In genomic region chr22:38417252-38418060, GRCh38 we compare ENCODE assay signal across 25 cellular contexts. TPM values are rescaled to one million over a fixed set of nuclear protein-coding genes. Genes with fewer than 3 reads are reported as not detected.
A peak's percentile ranks its signal among the peaks of the same experiment; 100 is the strongest.
DNase-seq lines count a peak whose midpoint lies in the region; ATAC-seq, FAIRE-seq and TF ChIP-seq lines count a peak whose summit lies in the region.
"Had no signal": no experiment of that assay in that cellular context is flagged by ENCODE, and none has a peak within 500 bp of the region (broad histone marks: within the 10 kb centered on the region; RNA-seq: fewer than 3 reads in every experiment).

No MANE protein-coding gene starts in this region.

- POLR2A ChIA-PET in HepG2 (lab: Yijun Ruan, JAX): no interaction called here

- ATAC-seq in right lobe of liver: no peak
- no peak for ATAC-seq in HepG2
- ATAC-seq in omental fat pad (ENCODE audit: low FRiP score): no peak
- ATAC-seq: SK-N-SH treated with all-trans-retinoic acid at 6 μM for 48 hours had no signal

- H3K4me3 Mint-ChIP-seq in endodermal cell: no peak overlapping the region
- H3K4me3 Mint-ChIP-seq in immature natural killer cell: no peak overlapping the region
- H3K4me3 Mint-ChIP-seq: activated B cell treated with CpG ODN at 0.5 μM for 24 hours; activated CD4-positive, alpha-beta memory T cell treated with anti-CD3 and anti-CD28 coated beads, Interleukin-2, amount 10 ng/mL, durations not matched to agents 7 days and 5 days; CD14-positive monocyte; nephron progenitor cell had no signal

- H3K4me3 ChIP-seq in right lobe of liver (no peak overlapping the region), HepG2 (replicated peaks in 1 of 3; ENCODE audit: insufficient read depth in 1 of 3, low read depth in 2 of 3, low read length in 3 of 3) (no peak overlapping the region), endodermal cell (ENCODE audit: low read length) (no peak overlapping the region)
- H3K4me3 ChIP-seq: vagina had no signal

- TF ChIP-seq EP300 in HepG2 (IDR thresholded peaks at IDR 0.05; ENCODE audit: low read depth in 2 of 2, low read length in 2 of 2) (no peak), HepG2 (CRISPR knock-in tag; IDR thresholded peaks at IDR 0.05; ENCODE audit: borderline replicate concordance) (no peak)

- in situ Hi-C loops in HepG2 (cut with HindIII; ENCODE audit: extremely low pct_ligation_motif_present, low pct_unique_long_range_greater_than_20kb): no loop called here

- BruUV-seq in HepG2 (replicated peaks; lab: Mats Ljungman, UMichigan): no TSS peak

- no peak overlapping the region for H3K9ac ChIP-seq in HepG2 (ENCODE audit: insufficient read depth, low read depth, low read length)
- no peak overlapping the region for H3K9ac ChIP-seq in endodermal cell (ENCODE audit: extremely low read depth, low read length, poor library complexity, severe bottlenecking)

- H3K27ac ChIP-seq in right lobe of liver: no peak overlapping the region
- H3K27ac ChIP-seq in HepG2 (ENCODE audit: extremely low read length, insufficient read depth, low read length): no peak overlapping the region
- no peak overlapping the region for H3K27ac ChIP-seq in endodermal cell (ENCODE audit: low read depth, low read length)
- H3K27ac ChIP-seq: vagina had no signal

- H3K4me1 ChIP-seq in right lobe of liver (peaks cover 0 to 18% (median 4%) of the 10 kb centered on the region in 4 donors), HepG2 (ENCODE audit: insufficient read depth, low read length) (peaks cover 32% of the 10 kb centered on the region), endodermal cell (ENCODE audit: control insufficient read depth, insufficient read depth, low read length) (no peaks in the 10 kb centered on the region)

- TF ChIP-seq POLR2A in right lobe of liver (IDR thresholded peaks at IDR 0.05): no peak
- no peak for TF ChIP-seq POLR2A in HepG2 (IDR thresholded peaks at IDR 0.05; ENCODE audit: insufficient read depth in 1 of 2, low read depth in 2 of 2, low read length in 2 of 2)

- TF ChIP-seq CTCF in right lobe of liver (IDR thresholded peaks at IDR 0.05) (no peak), HepG2 (CRISPR knock-in tag; IDR thresholded peaks at IDR 0.05) (no peak), endodermal cell (conservative IDR thresholded peaks at IDR 0.05) (no peak), omental fat pad (IDR thresholded peaks at IDR 0.05) (no peak)

- no peaks in the 10 kb centered on the region for H3K36me3 ChIP-seq in right lobe of liver
- no peaks in the 10 kb centered on the region for H3K36me3 ChIP-seq in HepG2 (replicated peaks in 1 of 2; ENCODE audit: control insufficient read depth in 1 of 2, insufficient read depth in 2 of 2, low read length in 2 of 2)
- H3K36me3 ChIP-seq in endodermal cell (ENCODE audit: control insufficient read depth, insufficient read depth, low read length): no peaks in the 10 kb centered on the region
- H3K36me3 ChIP-seq: vagina had no signal

- FAIRE-seq in HepG2 (lab: Jason Lieb, UNC) (no peak), frontal cortex (lab: Jason Lieb, UNC) (no peak)
- FAIRE-seq: G401.6 had no signal

- no peak for TF ChIP-seq RAD21 in HepG2 (CRISPR knock-in tag; IDR thresholded peaks at IDR 0.05)

- H3K27me3 ChIP-seq in right lobe of liver (no peaks in the 10 kb centered on the region), HepG2 (ENCODE audit: control insufficient read depth in 1 of 2, insufficient read depth in 2 of 2, low read length in 2 of 2) (peaks cover 1 to 11% of the 10 kb centered on the region in 2 experiments; a peak in 3 of 5 replicates), endodermal cell (ENCODE audit: control insufficient read depth, insufficient read depth, low read length, poor library complexity, severe bottlenecking) (no peaks in the 10 kb centered on the region)
- H3K27me3 ChIP-seq: vagina had no signal

- DNase-seq in right lobe of liver (peak; percentile 8 to 41 (median 39)), HepG2 (ENCODE audit: low spot score) (no peak), endodermal cell (peak; percentile 63), omental fat pad (ENCODE audit: low spot score) (peak; percentile 13), frontal cortex (ENCODE audit: low spot score in 2 of 2) (no peak), immature natural killer cell (no peak), COLO829 (ENCODE audit: low spot score) (no peak)
- no peak for DNase-seq in stimulated activated CD4-positive, alpha-beta T cell treated with anti-CD3 and anti-CD28 coated beads, Interleukin-1b, Interleukin-23, amount 100 ng/mL, for 48 hours
- DNase-seq: activated B cell treated with CpG ODN at 0.5 μM for 24 hours; activated CD4-positive, alpha-beta memory T cell treated with anti-CD3 and anti-CD28 coated beads, Interleukin-2, amount 10 ng/mL, durations not matched to agents 7 days and 5 days; activated naive CD4-positive, alpha-beta T cell treated with Interleukin-2 at 50 U/mL for 16 hours; activated T-cell treated with anti-CD3 and anti-CD28 coated beads for 4 hours; caudate nucleus; DMS 273 treated with DMSO at 0.1 percent for 48 hours; erythroblast; foreskin melanocyte; KBM-7; NCI-H226; nephron progenitor cell; T-helper 9 cell had no signal

- H3K4me1 Mint-ChIP-seq in endodermal cell (peaks cover 4% of the 10 kb centered on the region), immature natural killer cell (no peaks in the 10 kb centered on the region)

- H3K27ac Mint-ChIP-seq in endodermal cell (no peak overlapping the region), immature natural killer cell (no peak overlapping the region)
- H3K27ac Mint-ChIP-seq: activated B cell treated with CpG ODN at 0.5 μM for 24 hours; activated CD4-positive, alpha-beta memory T cell treated with anti-CD3 and anti-CD28 coated beads, Interleukin-2, amount 10 ng/mL, durations not matched to agents 7 days and 5 days; nephron progenitor cell had no signal

- no peaks in the 10 kb centered on the region for H3K9me3 ChIP-seq in right lobe of liver
- H3K9me3 ChIP-seq in HepG2 (ENCODE audit: low read length): no peaks in the 10 kb centered on the region
- no peaks in the 10 kb centered on the region for H3K9me3 ChIP-seq in endodermal cell (ENCODE audit: control insufficient read depth, low read length)
- H3K9me3 ChIP-seq: vagina had no signal

- H3K27me3 Mint-ChIP-seq in endodermal cell (ENCODE audit: insufficient read depth) (peaks cover 2% of the 10 kb centered on the region), immature natural killer cell (ENCODE audit: low read depth in 3 of 3) (peaks cover 2 to 6% (median 3%) of the 10 kb centered on the region in 3 donors)
- H3K27me3 Mint-ChIP-seq: activated B cell treated with CpG ODN at 0.5 μM for 24 hours had no signal

- intact Hi-C loops in right lobe of liver (cut with DNase I) (no loop called here), HepG2 (cut with micrococcal nuclease; ENCODE audit: unreplicated experiment) (no loop called here)

- no peak overlapping the region for H2AFZ ChIP-seq in HepG2 (ENCODE audit: low read length)

- WGBS in right lobe of liver (ENCODE audit: insufficient coverage, low coverage, low lambda C conversion rate, missing lambda C conversion rate): 85% methylated on average over 4 of the region's 16 CpGs
- WGBS in HepG2 (ENCODE audit: low lambda C conversion rate): 46% methylated on average over 12 of the region's 16 CpGs
- WGBS in endodermal cell (ENCODE audit: insufficient coverage in 1 of 2, insufficient read length in 1 of 2), 2 experiments: 87 to 89% methylated on average over 4 to 16 of the region's 16 CpGs

- no peaks in the 10 kb centered on the region for H3K9me3 Mint-ChIP-seq in endodermal cell
- H3K9me3 Mint-ChIP-seq in immature natural killer cell: no peaks in the 10 kb centered on the region
- H3K9me3 Mint-ChIP-seq: activated B cell treated with CpG ODN at 0.5 μM for 24 hours; activated CD4-positive, alpha-beta memory T cell treated with anti-CD3 and anti-CD28 coated beads, Interleukin-2, amount 10 ng/mL, durations not matched to agents 7 days and 5 days; CD14-positive monocyte; nephron progenitor cell had no signal

- CTCF ChIA-PET in HepG2 (lab: Yijun Ruan, JAX; ENCODE audit: low intra/inter-chr PET ratio, low total read pairs): no interaction called here

- no peaks in the 10 kb centered on the region for H4K20me1 ChIP-seq in HepG2 (ENCODE audit: insufficient read depth, low read length)

- H3K36me3 Mint-ChIP-seq in endodermal cell (ENCODE audit: low read depth) (no peaks in the 10 kb centered on the region), immature natural killer cell (no peaks in the 10 kb centered on the region)
- H3K36me3 Mint-ChIP-seq: CD14-positive monocyte had no signal

- no peak overlapping the region for H3K4me2 ChIP-seq in HepG2 (ENCODE audit: low read depth, low read length)

- no peaks in the 10 kb centered on the region for H3K79me2 ChIP-seq in HepG2 (ENCODE audit: insufficient read depth, low read length)

RNA-seq across cellular contexts. Expression of gene KCNJ4, which starts 37.5 kb away (rescaled TPM):
- total RNA-seq in right lobe of liver: not detected
- not detected in 2 replicates for total RNA-seq in HepG2 (2016; rRNA removed; fragmentation: Illumina TruSeq; extraction: Trizol)
- total RNA-seq in HepG2 (2016; cell fraction: cytosol; rRNA removed; fragmentation: Illumina TruSeq; extraction: Trizol; ENCODE audit: low read depth): not detected in 2 replicates
- total RNA-seq in HepG2 (2016; cell fraction: insoluble cytoplasmic fraction; rRNA removed; fragmentation: Illumina TruSeq; extraction: Trizol): not detected in 2 replicates
- not detected in 2 replicates for total RNA-seq in HepG2 (2016; cell fraction: membrane; rRNA removed; fragmentation: Illumina TruSeq; extraction: Trizol)
- total RNA-seq in HepG2 (2016; cell fraction: nucleus; rRNA removed; fragmentation: Illumina TruSeq; extraction: Trizol): not detected in 2 replicates
- not detected in 2 replicates for polyA plus RNA-seq in HepG2 (2011; rRNA removed)
- 0.03 TPM in 1 of 2 replicates, not detected in the other for polyA plus RNA-seq in HepG2 (2011; cell fraction: cytosol; rRNA removed)
- polyA plus RNA-seq in HepG2 (2011; cell fraction: nucleus; rRNA removed): not detected in 2 replicates
- polyA plus RNA-seq in HepG2 (2012): not detected in 2 replicates
- polyA plus RNA-seq in HepG2 (2016; cell fraction: cytosol; fragmentation: Illumina TruSeq; extraction: Trizol; ENCODE audit: low read depth): not detected in 2 replicates
- polyA plus RNA-seq in HepG2 (2016; cell fraction: insoluble cytoplasmic fraction; fragmentation: Illumina TruSeq; extraction: Trizol; ENCODE audit: low read depth): not detected in 2 replicates
- not detected in 2 replicates for polyA plus RNA-seq in HepG2 (2016; cell fraction: membrane; fragmentation: Illumina TruSeq; extraction: Trizol; ENCODE audit: low read depth)
- polyA plus RNA-seq in HepG2 (2016; cell fraction: nucleus; fragmentation: Illumina TruSeq; extraction: Trizol; ENCODE audit: insufficient read depth, low read depth): not detected in 2 replicates
- polyA minus RNA-seq in HepG2 (2011; rRNA and poly(A)+ RNA removed; ENCODE audit: low replicate concordance): not detected in 2 replicates
- polyA minus RNA-seq in HepG2 (2011; cell fraction: cytosol; rRNA and poly(A)+ RNA removed): not detected in 2 replicates
- not detected in 2 replicates for polyA minus RNA-seq in HepG2 (2011; cell fraction: nucleus; rRNA and poly(A)+ RNA removed)
- 1 to 10 TPM in 1 of 2 donors, under 1 TPM in 1; 0.37 to 1.4 TPM for total RNA-seq in endodermal cell
- 5.8 TPM for polyA plus RNA-seq in endodermal cell (2013, experiment 1 of 2)
- polyA plus RNA-seq in endodermal cell (2013, experiment 2 of 2): 6.0 TPM
- under 1 TPM in 2 of 4 donors, not detected in 2; 0.28 to 0.84 TPM for total RNA-seq in omental fat pad
- 12.2 TPM for total RNA-seq in frontal cortex
- polyA plus RNA-seq in immature natural killer cell: not detected
- total RNA-seq: activated B cell treated with CpG ODN at 0.5 μM for 24 hours; activated CD4-positive, alpha-beta memory T cell treated with anti-CD3 and anti-CD28 coated beads, Interleukin-2, amount 10 ng/mL, durations not matched to agents 7 days and 5 days; pulmonary artery endothelial cell; vagina had no signal
- polyA plus RNA-seq: CD14-positive monocyte had no signal

RNA-seq across cellular contexts. Expression of gene KDELR3, which starts 50.4 kb away (rescaled TPM):
- total RNA-seq in right lobe of liver (10 to 100 TPM in 3 of 6 experiments, 1 to 10 TPM in 3; 2.4 to 53.8 (median 12.8) TPM), HepG2 (2016; rRNA removed; fragmentation: Illumina TruSeq; extraction: Trizol) (18.9 and 24.2 TPM in 2 replicates), endodermal cell (10 to 100 TPM; 11.4 to 14.9 TPM), omental fat pad (10 to 100 TPM; 10.2 to 30.6 (median 15.1) TPM), frontal cortex (1.2 TPM)
- total RNA-seq in HepG2 (2016; cell fraction: cytosol; rRNA removed; fragmentation: Illumina TruSeq; extraction: Trizol; ENCODE audit: low read depth): 15.4 and 17.8 TPM in 2 replicates
- total RNA-seq in HepG2 (2016; cell fraction: insoluble cytoplasmic fraction; rRNA removed; fragmentation: Illumina TruSeq; extraction: Trizol): 18.4 and 24.9 TPM in 2 replicates
- total RNA-seq in HepG2 (2016; cell fraction: membrane; rRNA removed; fragmentation: Illumina TruSeq; extraction: Trizol): 25.0 and 25.7 TPM in 2 replicates
- 24.1 and 25.4 TPM in 2 replicates for total RNA-seq in HepG2 (2016; cell fraction: nucleus; rRNA removed; fragmentation: Illumina TruSeq; extraction: Trizol)
- polyA plus RNA-seq in HepG2 (2011; rRNA removed) (44.4 and 65.7 TPM in 2 replicates), immature natural killer cell (under 1 TPM in 1 of 3 donors, not detected in 2; 0.56 TPM)
- polyA plus RNA-seq in HepG2 (2011; cell fraction: cytosol; rRNA removed): 51.3 and 51.5 TPM in 2 replicates
- 13.4 and 13.6 TPM in 2 replicates for polyA plus RNA-seq in HepG2 (2011; cell fraction: nucleus; rRNA removed)
- polyA plus RNA-seq in HepG2 (2012): 25.3 and 25.4 TPM in 2 replicates
- 22.6 and 32.8 TPM in 2 replicates for polyA plus RNA-seq in HepG2 (2016; cell fraction: cytosol; fragmentation: Illumina TruSeq; extraction: Trizol; ENCODE audit: low read depth)
- 25.8 and 26.8 TPM in 2 replicates for polyA plus RNA-seq in HepG2 (2016; cell fraction: insoluble cytoplasmic fraction; fragmentation: Illumina TruSeq; extraction: Trizol; ENCODE audit: low read depth)
- polyA plus RNA-seq in HepG2 (2016; cell fraction: membrane; fragmentation: Illumina TruSeq; extraction: Trizol; ENCODE audit: low read depth): 31.8 and 34.1 TPM in 2 replicates
- polyA plus RNA-seq in HepG2 (2016; cell fraction: nucleus; fragmentation: Illumina TruSeq; extraction: Trizol; ENCODE audit: insufficient read depth, low read depth): 38.2 and 40.9 TPM in 2 replicates
- polyA minus RNA-seq in HepG2 (2011; rRNA and poly(A)+ RNA removed; ENCODE audit: low replicate concordance): 11.9 and 47.4 TPM in 2 replicates
- 22.6 and 22.7 TPM in 2 replicates for polyA minus RNA-seq in HepG2 (2011; cell fraction: cytosol; rRNA and poly(A)+ RNA removed)
- 6.4 and 12.8 TPM in 2 replicates for polyA minus RNA-seq in HepG2 (2011; cell fraction: nucleus; rRNA and poly(A)+ RNA removed)
- 14.6 TPM for polyA plus RNA-seq in endodermal cell (2013, experiment 1 of 2)
- 14.8 TPM for polyA plus RNA-seq in endodermal cell (2013, experiment 2 of 2)
- total RNA-seq: activated B cell treated with CpG ODN at 0.5 μM for 24 hours had no signal
- polyA plus RNA-seq: CD14-positive monocyte had no signal

Comparison
In these comparisons a context has a peak if more than half of its experiments do, and no peak if none do; other contexts are left out.
1. DNase-seq: peak in right lobe of liver (3 of 3), endodermal cell (single experiment) and omental fat pad (single experiment); none in HepG2 (single experiment), frontal cortex (0 of 2), immature natural killer cell (0 of 3), COLO829 (single experiment) and stimulated activated CD4-positive, alpha-beta T cell treated with anti-CD3 and anti-CD28 coated beads, Interleukin-1b, Interleukin-23, amount 100 ng/mL, for 48 hours (single experiment).